ENCODE assay signal across 8 cellular contexts in genomic region chr3:50088725-50089602, GRCh38. TPM values are rescaled to one million over a fixed set of nuclear protein-coding genes. Genes with fewer than 3 reads are reported as not detected.
A peak's percentile ranks its signal among the peaks of the same experiment; 100 is the strongest.
DNase-seq lines count a peak whose midpoint lies in the region; ATAC-seq and TF ChIP-seq lines count a peak whose summit lies in the region.

TSS of gene RBM5 (plus strand) at chr3:50088919. CDS start at chr3:50090435, 1,516 bp downstream.

- peak within 1 kb of the TSS; percentile 97 for H3K27ac Mint-ChIP-seq in activated T-helper 17 cell treated with anti-CD3 and anti-CD28 coated beads, Interleukin-2, amount 50 U/mL, for 72 hours
- peak within 1 kb of the TSS; percentile 94 to 99 (median 97) for H3K27ac Mint-ChIP-seq in naive thymus-derived CD4-positive, alpha-beta T cell
- H3K27ac Mint-ChIP-seq in stimulated activated naive B cell treated with anti-CD40 and anti-IgM and Interleukin-4, amounts not matched to agents 10 μg/mL and 1 μg/mL and 100 μg/mL, for 72 hours, result peak within 1 kb of the TSS; percentile 99

- H3K9me3 Mint-ChIP-seq in activated T-helper 17 cell treated with anti-CD3 and anti-CD28 coated beads, Interleukin-2, amount 50 U/mL, for 72 hours, result no peaks in the 10 kb centered on the region
- no peaks in the 10 kb centered on the region for H3K9me3 Mint-ChIP-seq in naive thymus-derived CD4-positive, alpha-beta T cell
- H3K9me3 Mint-ChIP-seq in stimulated activated naive B cell treated with anti-CD40 and anti-IgM and Interleukin-4, amounts not matched to agents 10 μg/mL and 1 μg/mL and 100 μg/mL, for 72 hours, result no peaks in the 10 kb centered on the region

- peak within 1 kb of the TSS; percentile 87 for H3K27ac ChIP-seq in RWPE1
- H3K27ac ChIP-seq in fibroblast of lung (ENCODE audit: insufficient read depth, low read length), result peak within 1 kb of the TSS; percentile 100
- H3K27ac ChIP-seq in naive thymus-derived CD4-positive, alpha-beta T cell (ENCODE audit: low read depth, low read length), result peak within 1 kb of the TSS; percentile 98

- CTCF ChIA-PET in RWPE1 (lab: Yijun Ruan, JAX), result interaction anchor here (0.6 kb wide), 1 partner anchor 11 kb away, joined by 5 read pairs; no protein-coding TSS in a partner anchor
- CTCF ChIA-PET in naive thymus-derived CD4-positive, alpha-beta T cell (lab: Charles Lee), result no interaction called here

- DNase-seq in DMS79 treated with DMSO at 0.1 percent for 48 hours (lab: John Stamatoyannopoulos, UW), result peak; percentile 66
- peak; percentile 93 to 94 for DNase-seq in Kasumi-1 (lab: John Stamatoyannopoulos, UW)
- DNase-seq in RWPE1 (ENCODE audit: low spot score), result peak; percentile 93
- peak; percentile 91 to 94 for DNase-seq in fibroblast of lung (ENCODE audit: low read depth in 2 of 2)
- DNase-seq in naive thymus-derived CD4-positive, alpha-beta T cell, result peak; percentile 71 to 91 (median 89)
- DNase-seq in stimulated activated naive B cell treated with anti-CD40 and anti-IgM and Interleukin-4, amounts not matched to agents 10 μg/mL and 1 μg/mL and 100 μg/mL, for 72 hours, result peak; percentile 89

- H3K4me1 ChIP-seq in fibroblast of lung (ENCODE audit: control insufficient read depth, extremely low read depth, insufficient read depth, low read length), result peaks cover 3% of the 10 kb centered on the region
- peaks cover 16 to 23% of the 10 kb centered on the region in 2 donors for H3K4me1 ChIP-seq in naive thymus-derived CD4-positive, alpha-beta T cell (ENCODE audit: control insufficient read depth in 2 of 2, insufficient read depth in 2 of 2, low read length in 2 of 2)

- peaks cover 2% of the 10 kb centered on the region for H4K20me1 ChIP-seq in fibroblast of lung (ENCODE audit: control insufficient read depth, extremely low read depth, insufficient read depth, low read length)

- H3K27me3 ChIP-seq in fibroblast of lung (ENCODE audit: control insufficient read depth, insufficient read depth, low read length), result no peaks in the 10 kb centered on the region
- no peaks in the 10 kb centered on the region for H3K27me3 ChIP-seq in naive thymus-derived CD4-positive, alpha-beta T cell (ENCODE audit: control insufficient read depth in 2 of 2, insufficient read depth in 2 of 2, low read length in 2 of 2)

- H3K4me3 Mint-ChIP-seq in activated T-helper 17 cell treated with anti-CD3 and anti-CD28 coated beads, Interleukin-2, amount 50 U/mL, for 72 hours, result peak within 1 kb of the TSS; percentile 97
- peak within 1 kb of the TSS; percentile 94 to 98 (median 96) for H3K4me3 Mint-ChIP-seq in naive thymus-derived CD4-positive, alpha-beta T cell
- H3K4me3 Mint-ChIP-seq in stimulated activated naive B cell treated with anti-CD40 and anti-IgM and Interleukin-4, amounts not matched to agents 10 μg/mL and 1 μg/mL and 100 μg/mL, for 72 hours, result peak within 1 kb of the TSS; percentile 96 to 98

- TF ChIP-seq CTCF in RWPE1 (conservative IDR thresholded peaks at IDR 0.05; ENCODE audit: low read depth), result no peak
- no peak for TF ChIP-seq CTCF in fibroblast of lung (conservative IDR thresholded peaks at IDR 0.05 in 1 of 2, IDR thresholded peaks at IDR 0.05 in 1 of 2; ENCODE audit: low read depth in 1 of 2, low read length in 2 of 2)

- peak within 1 kb of the TSS; percentile 87 to 100 (median 97) for H3K4me3 ChIP-seq in fibroblast of lung (replicated peaks in 1 of 4; ENCODE audit: control extremely low read depth in 1 of 4, insufficient read depth in 1 of 4, low read depth in 3 of 4, low read length in 4 of 4)
- peak within 1 kb of the TSS; percentile 88 for H3K4me3 ChIP-seq in naive thymus-derived CD4-positive, alpha-beta T cell (ENCODE audit: low read length)

- peaks cover 10% of the 10 kb centered on the region for H3K36me3 ChIP-seq in fibroblast of lung (ENCODE audit: control insufficient read depth, insufficient read depth, low read length)
- peaks cover 14 to 44% (median 28%) of the 10 kb centered on the region in 3 experiments for H3K36me3 ChIP-seq in naive thymus-derived CD4-positive, alpha-beta T cell (ENCODE audit: control insufficient read depth in 2 of 3, insufficient read depth in 3 of 3, low read length in 3 of 3)

- no peaks in the 10 kb centered on the region for H3K27me3 Mint-ChIP-seq in activated T-helper 17 cell treated with anti-CD3 and anti-CD28 coated beads, Interleukin-2, amount 50 U/mL, for 72 hours
- H3K27me3 Mint-ChIP-seq in naive thymus-derived CD4-positive, alpha-beta T cell, result no peaks in the 10 kb centered on the region
- no peaks in the 10 kb centered on the region for H3K27me3 Mint-ChIP-seq in stimulated activated naive B cell treated with anti-CD40 and anti-IgM and Interleukin-4, amounts not matched to agents 10 μg/mL and 1 μg/mL and 100 μg/mL, for 72 hours

- intact Hi-C loops in naive thymus-derived CD4-positive, alpha-beta T cell (cut with micrococcal nuclease), result loop anchor here (2.0 to 10.0 kb wide), 9 partner anchors 148 to 674 kb away; partner anchors contain the start of genes RBM6 (in 2 of the 2), TRAIP (in 2 of the 2), C3orf18 (in 1 of the 2) and HEMK1 (in 1 of the 2)

- H3K4me2 ChIP-seq in fibroblast of lung (ENCODE audit: extremely low read depth, insufficient read depth, low read length), result peak within 1 kb of the TSS; percentile 87

- H3K36me3 Mint-ChIP-seq in activated T-helper 17 cell treated with anti-CD3 and anti-CD28 coated beads, Interleukin-2, amount 50 U/mL, for 72 hours (ENCODE audit: low read depth), result peaks cover 47% of the 10 kb centered on the region
- H3K36me3 Mint-ChIP-seq in naive thymus-derived CD4-positive, alpha-beta T cell, result peaks cover 7 to 24% (median 21%) of the 10 kb centered on the region in 5 donors
- peaks cover 17 to 27% of the 10 kb centered on the region in 2 donors for H3K36me3 Mint-ChIP-seq in stimulated activated naive B cell treated with anti-CD40 and anti-IgM and Interleukin-4, amounts not matched to agents 10 μg/mL and 1 μg/mL and 100 μg/mL, for 72 hours

- H3K4me1 Mint-ChIP-seq in activated T-helper 17 cell treated with anti-CD3 and anti-CD28 coated beads, Interleukin-2, amount 50 U/mL, for 72 hours, result peaks cover 17% of the 10 kb centered on the region
- peaks cover 24 to 36% (median 32%) of the 10 kb centered on the region in 7 donors for H3K4me1 Mint-ChIP-seq in naive thymus-derived CD4-positive, alpha-beta T cell
- H3K4me1 Mint-ChIP-seq in stimulated activated naive B cell treated with anti-CD40 and anti-IgM and Interleukin-4, amounts not matched to agents 10 μg/mL and 1 μg/mL and 100 μg/mL, for 72 hours, result peaks cover 17 to 34% of the 10 kb centered on the region in 2 donors

- no peaks in the 10 kb centered on the region for H3K9me3 ChIP-seq in fibroblast of lung (ENCODE audit: control insufficient read depth, insufficient read depth, low read depth, low read length)
- no peaks in the 10 kb centered on the region for H3K9me3 ChIP-seq in naive thymus-derived CD4-positive, alpha-beta T cell (ENCODE audit: control insufficient read depth in 2 of 3, low read length in 3 of 3)

- peak within 1 kb of the TSS; percentile 100 for H3K9ac ChIP-seq in fibroblast of lung (ENCODE audit: insufficient read depth, low read length)

- POLR2A ChIA-PET in RWPE1 (lab: Yijun Ruan, JAX; ENCODE audit: low non-redundant PET), result interaction anchor here (0.5 to 1.2 kb wide), 2 partner anchors 18 to 159 kb away, joined by 3 read pairs; partner anchors contain the start of gene MON1A
- POLR2A ChIA-PET in naive thymus-derived CD4-positive, alpha-beta T cell (lab: Charles Lee), result interaction anchor here (0.5 to 2.0 kb wide), 5 partner anchors 10 to 146 kb away, joined by 3 to 17 read pairs (median 5); no protein-coding TSS in a partner anchor

- peak within 1 kb of the TSS; percentile 88 for H2AFZ ChIP-seq in fibroblast of lung (ENCODE audit: low read length)

- peaks cover 44% of the 10 kb centered on the region for H3K79me2 ChIP-seq in fibroblast of lung (ENCODE audit: control insufficient read depth, insufficient read depth, low read length)

- peak; percentile 96 for ATAC-seq in GM21825 (IDR thresholded peaks at IDR 0.05; ENCODE audit: unreplicated experiment)
- peak; percentile 100 for ATAC-seq in activated T-helper 17 cell treated with anti-CD3 and anti-CD28 coated beads, Interleukin-2, amount 50 U/mL, for 72 hours (replicated peaks)
- peak; percentile 100 for ATAC-seq in naive thymus-derived CD4-positive, alpha-beta T cell
- ATAC-seq in stimulated activated naive B cell treated with anti-CD40 and anti-IgM and Interleukin-4, amounts not matched to agents 10 μg/mL and 1 μg/mL and 100 μg/mL, for 72 hours (replicated peaks), result peak; percentile 99 to 100

RNA-seq across cellular contexts. Expression of gene RBM5, which starts in this region (rescaled TPM):
- total RNA-seq in activated T-helper 17 cell treated with anti-CD3 and anti-CD28 coated beads, Interleukin-2, amount 50 U/mL, for 72 hours, result 100 to 1,000 TPM; 146 to 167 TPM
- 156 and 174 TPM in 2 replicates for total RNA-seq in fibroblast of lung
- polyA plus RNA-seq in fibroblast of lung, result 113 and 127 TPM in 2 replicates
- 63.3 and 64.6 TPM in 2 replicates for polyA plus RNA-seq in fibroblast of lung (2012)
- 66.4 and 111 TPM in 2 replicates for polyA minus RNA-seq in fibroblast of lung (ENCODE audit: low replicate concordance)
- 100 to 1,000 TPM; 223 to 420 (median 342) TPM for total RNA-seq in naive thymus-derived CD4-positive, alpha-beta T cell
- 10 to 100 TPM; 45.6 to 63.1 TPM for polyA plus RNA-seq in naive thymus-derived CD4-positive, alpha-beta T cell

Comparison
In these comparisons a context has a peak if more than half of its experiments do, and no peak if none do; other contexts are left out.
1. Peak in every context shown above with its lines: DNase-seq, ATAC-seq, H3K4me3 ChIP-seq and H3K27ac ChIP-seq.